In genomic region chr18:48949606-48950535, GRCh38 we compare ENCODE assay signal across 8 cellular contexts. TPM values are rescaled to one million over a fixed set of nuclear protein-coding genes. Genes with fewer than 3 reads are reported as not detected.
A peak's percentile ranks its signal among the peaks of the same experiment; 100 is the strongest.
DNase-seq lines count a peak whose midpoint lies in the region; ATAC-seq and TF ChIP-seq lines count a peak whose summit lies in the region.

No MANE protein-coding gene starts in this region.

- peak; percentile 49 for DNase-seq in DMS79 treated with DMSO at 0.1 percent for 48 hours (lab: John Stamatoyannopoulos, UW)
- no peak for DNase-seq in DMS79 (lab: John Stamatoyannopoulos, UW)
- peak; percentile 43 for DNase-seq in activated CD8-positive, alpha-beta T cell treated with anti-CD3 and anti-CD28 coated beads, Interleukin-2, amount 10 ng/mL, durations not matched to agents 7 days and 5 days
- peak; percentile 56 for DNase-seq in fibroblast of gingiva (ENCODE audit: low read depth)
- DNase-seq in hepatic stellate cell (ENCODE audit: low spot score): no peak
- DNase-seq in KG1 (lab: John Stamatoyannopoulos, UW): no peak

- H2AFZ ChIP-seq in Loucy (ENCODE audit: low read length) (no peak overlapping the region), neuron (ENCODE audit: low read depth, low read length) (no peak overlapping the region)

- H3K9ac ChIP-seq in Loucy (ENCODE audit: low read depth, low read length, poor library complexity, severe bottlenecking): peak overlapping the region; percentile 76

- CTCF ChIA-PET in activated CD8-positive, alpha-beta T cell treated with anti-CD3 and anti-CD28 coated beads, Interleukin-2, amount 10 ng/mL, durations not matched to agents 7 days and 5 days (lab: Charles Lee): interaction anchor here (0.9 to 1.0 kb wide), 3 partner anchors 8 to 167 kb away, joined by 3 read pairs; no protein-coding TSS in a partner anchor

- peaks cover 50% of the 10 kb centered on the region for H3K36me3 Mint-ChIP-seq in activated CD8-positive, alpha-beta T cell treated with anti-CD3 and anti-CD28 coated beads, Interleukin-2, amount 10 ng/mL, durations not matched to agents 7 days and 5 days (ENCODE audit: low read depth)

- peak; percentile 30 for ATAC-seq in activated CD8-positive, alpha-beta T cell treated with anti-CD3 and anti-CD28 coated beads, Interleukin-2, amount 10 ng/mL, durations not matched to agents 7 days and 5 days

- TF ChIP-seq CTCF in Loucy (conservative IDR thresholded peaks at IDR 0.05; ENCODE audit: low read length): peak; percentile 40

- H3K4me2 ChIP-seq in Loucy (ENCODE audit: low read depth, low read length, poor library complexity, severe bottlenecking): peak overlapping the region; percentile 82

- no peaks in the 10 kb centered on the region for H3K9me3 Mint-ChIP-seq in activated CD8-positive, alpha-beta T cell treated with anti-CD3 and anti-CD28 coated beads, Interleukin-2, amount 10 ng/mL, durations not matched to agents 7 days and 5 days (ENCODE audit: insufficient read depth)

- POLR2A ChIA-PET in activated CD8-positive, alpha-beta T cell treated with anti-CD3 and anti-CD28 coated beads, Interleukin-2, amount 10 ng/mL, durations not matched to agents 7 days and 5 days (lab: Charles Lee): interaction anchor here (0.7 to 1.5 kb wide), 3 partner anchors 9 to 21 kb away, joined by 3 to 4 read pairs (median 4); no protein-coding TSS in a partner anchor

- peaks cover 63% of the 10 kb centered on the region for H4K20me1 ChIP-seq in Loucy (ENCODE audit: insufficient read depth, low read length, poor library complexity, severe bottlenecking)

- H3K27ac Mint-ChIP-seq in activated CD8-positive, alpha-beta T cell treated with anti-CD3 and anti-CD28 coated beads, Interleukin-2, amount 10 ng/mL, durations not matched to agents 7 days and 5 days: peak overlapping the region; percentile 89

- no peaks in the 10 kb centered on the region for H3K27me3 Mint-ChIP-seq in activated CD8-positive, alpha-beta T cell treated with anti-CD3 and anti-CD28 coated beads, Interleukin-2, amount 10 ng/mL, durations not matched to agents 7 days and 5 days (ENCODE audit: low read depth)

- H3K4me3 ChIP-seq in Loucy (ENCODE audit: low read length, poor library complexity, severe bottlenecking) (peak overlapping the region; percentile 78), neuron (ENCODE audit: low read length) (peak overlapping the region; percentile 58)

- H3K79me2 ChIP-seq in Loucy (ENCODE audit: insufficient read depth, low read length): peaks cover 67% of the 10 kb centered on the region

- H3K4me3 Mint-ChIP-seq in activated CD8-positive, alpha-beta T cell treated with anti-CD3 and anti-CD28 coated beads, Interleukin-2, amount 10 ng/mL, durations not matched to agents 7 days and 5 days: peak overlapping the region; percentile 100

- H3K27me3 ChIP-seq in Loucy (ENCODE audit: insufficient read depth, low read length, poor library complexity, severe bottlenecking) (no peaks in the 10 kb centered on the region), neuron (ENCODE audit: insufficient read depth, low read length) (no peaks in the 10 kb centered on the region)

- peaks cover 41% of the 10 kb centered on the region for H3K4me1 Mint-ChIP-seq in activated CD8-positive, alpha-beta T cell treated with anti-CD3 and anti-CD28 coated beads, Interleukin-2, amount 10 ng/mL, durations not matched to agents 7 days and 5 days (ENCODE audit: low read depth)

- H3K9me3 ChIP-seq in Loucy (ENCODE audit: insufficient read depth, low read depth, low read length): no peaks in the 10 kb centered on the region
- no peaks in the 10 kb centered on the region for H3K9me3 ChIP-seq in neuron (ENCODE audit: low read length)

- H3K4me1 ChIP-seq in Loucy (ENCODE audit: insufficient read depth, low read length, poor library complexity, severe bottlenecking): peaks cover 51% of the 10 kb centered on the region
- peaks cover 27% of the 10 kb centered on the region for H3K4me1 ChIP-seq in neuron (ENCODE audit: insufficient read depth, low read length)

- peaks cover 7% of the 10 kb centered on the region; the same call in 1 of the 2 replicates for H3K36me3 ChIP-seq in Loucy (ENCODE audit: insufficient read depth, low read length)
- no peaks in the 10 kb centered on the region for H3K36me3 ChIP-seq in neuron (ENCODE audit: insufficient read depth, low read length)

- peaks cover 7% of the 10 kb centered on the region; the same call in 1 of the 2 replicates for H3F3A ChIP-seq in Loucy (ENCODE audit: low read depth)

- no peaks in the 10 kb centered on the region for H3K9me2 ChIP-seq in Loucy (replicated peaks; ENCODE audit: low read depth, low read length)

RNA-seq across cellular contexts. Expression of gene SMAD7, which starts 0.9 kb away (rescaled TPM):
- total RNA-seq in activated CD8-positive, alpha-beta T cell treated with anti-CD3 and anti-CD28 coated beads, Interleukin-2, amount 10 ng/mL, durations not matched to agents 7 days and 5 days: 10 to 100 TPM; 23.8 to 24.1 TPM

Comparison
In these comparisons a context has a peak if more than half of its experiments do, and no peak if none do; other contexts are left out.
1. DNase-seq: peak in DMS79 treated with DMSO at 0.1 percent for 48 hours (single experiment), activated CD8-positive, alpha-beta T cell treated with anti-CD3 and anti-CD28 coated beads, Interleukin-2, amount 10 ng/mL, durations not matched to agents 7 days and 5 days (single experiment) and fibroblast of gingiva (single experiment); none in DMS79 (single experiment), hepatic stellate cell (single experiment) and KG1 (single experiment).